22 cellular contexts compared by ENCODE assay signal in the genomic region with DNA sequence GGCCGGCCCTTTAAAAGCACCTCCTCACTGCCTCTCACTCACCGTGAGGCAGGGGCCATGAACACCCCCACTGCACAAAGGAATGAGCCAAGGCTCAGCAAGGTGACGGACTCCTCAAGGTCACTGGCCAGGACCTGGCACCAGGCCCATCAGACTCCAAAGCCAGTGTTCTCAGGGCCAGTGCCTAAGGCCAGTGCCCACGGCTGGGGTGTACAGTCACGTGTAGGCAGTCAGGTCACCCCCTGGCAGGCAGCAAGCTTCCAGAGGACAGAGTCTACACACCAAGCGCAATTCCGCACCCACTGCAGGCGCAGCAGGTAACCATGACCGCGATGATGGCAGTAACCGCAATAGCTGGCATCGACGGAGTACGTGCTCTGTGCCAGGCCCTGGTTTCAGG. TPM values are rescaled to one million over a fixed set of nuclear protein-coding genes. Genes with fewer than 3 reads are reported as not detected.
DNase-seq lines count a peak whose midpoint lies in the region; ATAC-seq, FAIRE-seq and TF ChIP-seq lines count a peak whose summit lies in the region.
"Had no signal": no experiment of that assay in that cellular context is flagged by ENCODE, and none has a peak within 500 bp of the region (broad histone marks: within the 10 kb centered on the region; RNA-seq: fewer than 3 reads in every experiment).

No MANE protein-coding gene starts in this region.

- H3K36me3 ChIP-seq in left ventricle myocardium inferior (no peaks in the 10 kb centered on the region), mesendoderm (ENCODE audit: control insufficient read depth, insufficient read depth, low read length) (no peaks in the 10 kb centered on the region)

- FAIRE-seq in HTR-8/SVneo (lab: Jason Lieb, UNC) = no peak

- H3K27ac ChIP-seq in left ventricle myocardium inferior (replicated peaks) (peak overlapping the region; percentile 16), mesendoderm (ENCODE audit: low read depth, low read length) (no peak overlapping the region)
- H3K27ac ChIP-seq: GM23248 had no signal

- no peak overlapping the region for H3K56ac ChIP-seq in mesendoderm (ENCODE audit: low read length)

- H3K9ac ChIP-seq in mesendoderm (ENCODE audit: low read length) = no peak overlapping the region
- H3K9ac ChIP-seq: GM23248 had no signal

- no peak overlapping the region for H3K4ac ChIP-seq in mesendoderm (ENCODE audit: low read depth, low read length)

- H3K4me1 ChIP-seq in left ventricle myocardium inferior (peaks cover 18% of the 10 kb centered on the region), mesendoderm (ENCODE audit: control insufficient read depth, low read depth, low read length) (peaks cover 14% of the 10 kb centered on the region)

- DNase-seq in Right ventricle myocardium superior = peak; percentile 66
- no peak for DNase-seq in cardiac septum (ENCODE audit: low spot score)
- peak; percentile 42 for DNase-seq in left ventricle myocardium inferior
- DNase-seq in mesendoderm = no peak
- no peak for DNase-seq in DMS79 treated with DMSO at 0.1 percent for 48 hours (lab: John Stamatoyannopoulos, UW)
- no peak for DNase-seq in HTR-8/SVneo (ENCODE audit: insufficient read length, low spot score)
- DNase-seq: 8988T; CD8-positive, alpha-beta T cell; Kasumi-1; MM.1S; NCI-H1092 treated with DMSO at 0.1 percent for 48 hours; NCI-H187; NCI-H2171; NCI-H446; NCI-H69; NK-92 treated with Interleukin-12 subunit alpha and Interleukin-12 subunit beta, amount 100 ng/mL, for 24 hours; OCI-M1; RPMI8226 had no signal

- no peak overlapping the region for H2BK120ac ChIP-seq in mesendoderm (ENCODE audit: low read depth, low read length)

- peak; percentile 67 for ATAC-seq in Right ventricle myocardium superior (ENCODE audit: poor library complexity)
- no peak for ATAC-seq in GM18502 (IDR thresholded peaks at IDR 0.05; ENCODE audit: poor library complexity, unreplicated experiment)
- no peak for ATAC-seq in esophagus mucosa
- ATAC-seq: CD8-positive, alpha-beta T cell; HCT116 had no signal

- no peak overlapping the region for H3K18ac ChIP-seq in mesendoderm (ENCODE audit: low read length)

- no peaks in the 10 kb centered on the region for H3K79me2 ChIP-seq in mesendoderm (ENCODE audit: control insufficient read depth, insufficient read depth, low read length)

- H2BK5ac ChIP-seq in mesendoderm (ENCODE audit: low read length) = no peak overlapping the region

- no peaks in the 10 kb centered on the region for H3K9me3 ChIP-seq in left ventricle myocardium inferior (replicated peaks)

- no peak overlapping the region for H4K5ac ChIP-seq in mesendoderm (ENCODE audit: low read length)

- WGBS in mesendoderm (ENCODE audit: extremely low coverage, insufficient coverage, low lambda C conversion rate) = no CpG with 5 or more reads among the region's 14 CpGs

- peaks cover 47% of the 10 kb centered on the region for H3K27me3 ChIP-seq in left ventricle myocardium inferior (ENCODE audit: low read depth)
- no peaks in the 10 kb centered on the region for H3K27me3 ChIP-seq in mesendoderm (ENCODE audit: insufficient read depth, low read length, poor library complexity)

- peak overlapping the region; percentile 69 for H2AK5ac ChIP-seq in mesendoderm (ENCODE audit: low read length)

- no peaks in the 10 kb centered on the region for H3K79me1 ChIP-seq in mesendoderm (ENCODE audit: low read length)

- H4K8ac ChIP-seq in mesendoderm (ENCODE audit: low read depth, low read length) = no peak overlapping the region

- H3K4me2 ChIP-seq in mesendoderm (ENCODE audit: low read length) = no peak overlapping the region

- intact Hi-C loops in Right ventricle myocardium superior (cut with DNase I) (no loop called here), cardiac septum (cut with DNase I) (no loop called here), left ventricle myocardium inferior (cut with micrococcal nuclease) (no loop called here)

- H3K23ac ChIP-seq in mesendoderm (ENCODE audit: low read length) = no peak overlapping the region

- H3K4me3 ChIP-seq in left ventricle myocardium inferior (no peak overlapping the region), mesendoderm (ENCODE audit: low read length) (no peak overlapping the region)
- H3K4me3 ChIP-seq: GM23248 had no signal

- H2BK15ac ChIP-seq in mesendoderm (replicated peaks; ENCODE audit: low read depth) = no peak overlapping the region

- TF ChIP-seq CTCF in left ventricle myocardium inferior (IDR thresholded peaks at IDR 0.05; ENCODE audit: borderline replicate concordance) = no peak

RNA-seq across cellular contexts. Expression of a gene that starts 27.2 kb away (rescaled TPM):
- 3.7 TPM for total RNA-seq in Right ventricle myocardium superior
- total RNA-seq in cardiac septum = 2.7 TPM
- 6.2 TPM for total RNA-seq in left ventricle myocardium inferior
- 8.2 TPM for polyA plus RNA-seq in mesendoderm (2013, experiment 1 of 2)
- 7.9 TPM for polyA plus RNA-seq in mesendoderm (2013, experiment 2 of 2)
- 3.0 TPM for total RNA-seq in esophagus mucosa

Comparison
In these comparisons a context has a peak if more than half of its experiments do, and no peak if none do; other contexts are left out.
1. DNase-seq: peak in Right ventricle myocardium superior (single experiment) and left ventricle myocardium inferior (single experiment); none in cardiac septum (single experiment), mesendoderm (single experiment), DMS79 treated with DMSO at 0.1 percent for 48 hours (single experiment) and HTR-8/SVneo (single experiment).